ENCODE assay signal across 8 cellular contexts in genomic region chr5:140565024-140565779, GRCh38. TPM values are rescaled to one million over a fixed set of nuclear protein-coding genes. Genes with fewer than 3 reads are reported as not detected.
A peak's percentile ranks its signal among the peaks of the same experiment; 100 is the strongest.
DNase-seq lines count a peak whose midpoint lies in the region; FAIRE-seq and TF ChIP-seq lines count a peak whose summit lies in the region.

No MANE protein-coding gene starts in this region.

- H3K36me3 Mint-ChIP-seq in endothelial cell (ENCODE audit: low read depth, unreplicated experiment), result peaks cover 31% of the 10 kb centered on the region
- peaks cover 21% of the 10 kb centered on the region for H3K36me3 Mint-ChIP-seq in osteocyte (ENCODE audit: unreplicated experiment)

- H3K4me1 Mint-ChIP-seq in endothelial cell (ENCODE audit: unreplicated experiment) (peaks cover 23% of the 10 kb centered on the region), osteocyte (ENCODE audit: unreplicated experiment) (peaks cover 36% of the 10 kb centered on the region)

- DNase-seq in NCI-H2171 treated with DMSO at 0.1 percent for 48 hours (lab: John Stamatoyannopoulos, UW), result peak; percentile 35
- DNase-seq in NCI-H2171 (lab: John Stamatoyannopoulos, UW), result no peak
- DNase-seq in NT2/D1 (ENCODE audit: low read depth, low spot score), result no peak
- no peak for DNase-seq in endothelial cell (ENCODE audit: low spot score)
- peak; percentile 66 for DNase-seq in osteocyte (ENCODE audit: extremely low spot score, unreplicated experiment)
- no peak for DNase-seq in GM19239 (ENCODE audit: insufficient read length, low spot score)
- no peak for DNase-seq in NCI-H1436 (lab: John Stamatoyannopoulos, UW)
- no peak for DNase-seq in T-helper 9 cell

- no peaks in the 10 kb centered on the region for H3K9me3 Mint-ChIP-seq in endothelial cell (ENCODE audit: unreplicated experiment)
- H3K9me3 Mint-ChIP-seq in osteocyte (ENCODE audit: unreplicated experiment), result no peaks in the 10 kb centered on the region

- H3K4me3 Mint-ChIP-seq in endothelial cell (ENCODE audit: unreplicated experiment) (peak overlapping the region; percentile 99), osteocyte (ENCODE audit: unreplicated experiment) (peak overlapping the region; percentile 95)

- H3K27me3 ChIP-seq in NT2/D1 (ENCODE audit: insufficient read depth, insufficient read length), result no peaks in the 10 kb centered on the region

- peak overlapping the region; percentile 85 for H3K4me3 ChIP-seq in NT2/D1 (ENCODE audit: insufficient read length, low read depth)

- peak overlapping the region; percentile 84 for H3K27ac Mint-ChIP-seq in endothelial cell (ENCODE audit: unreplicated experiment)
- peak overlapping the region; percentile 93 for H3K27ac Mint-ChIP-seq in osteocyte (ENCODE audit: unreplicated experiment)

- peaks cover 38% of the 10 kb centered on the region for H3K27me3 Mint-ChIP-seq in endothelial cell (ENCODE audit: unreplicated experiment)
- no peaks in the 10 kb centered on the region for H3K27me3 Mint-ChIP-seq in osteocyte (ENCODE audit: unreplicated experiment)

- peaks cover 51% of the 10 kb centered on the region for H3K36me3 ChIP-seq in NT2/D1 (ENCODE audit: insufficient read depth, insufficient read length, low read length)

- H3K9ac ChIP-seq in NT2/D1 (ENCODE audit: insufficient read length, low read depth), result peak overlapping the region; percentile 90

- peaks cover 12% of the 10 kb centered on the region for H3K4me1 ChIP-seq in NT2/D1 (ENCODE audit: insufficient read depth, insufficient read length)

- no peaks in the 10 kb centered on the region for H3K9me3 ChIP-seq in NT2/D1 (ENCODE audit: insufficient read depth, low read length)

- TF ChIP-seq CTCF in endothelial cell (IDR thresholded peaks at IDR 0.05; ENCODE audit: unreplicated experiment) (no peak), osteocyte (IDR thresholded peaks at IDR 0.05) (no peak)

- no peak for FAIRE-seq in GM19239 (lab: Jason Lieb, UNC)

RNA-seq across cellular contexts. Expression of gene SLC35A4, which starts 0.6 kb away (rescaled TPM):
- total RNA-seq in endothelial cell (ENCODE audit: unreplicated experiment) (91.2 TPM), osteocyte (79.6 and 80.9 TPM in 2 replicates)

RNA-seq across cellular contexts. Expression of gene APBB3, which starts 0.8 kb away (rescaled TPM):
- 24.6 TPM for total RNA-seq in endothelial cell (ENCODE audit: unreplicated experiment)
- 62.3 and 70.7 TPM in 2 replicates for total RNA-seq in osteocyte

RNA-seq across cellular contexts. Expression of gene SRA1, which starts 7.9 kb away (rescaled TPM):
- total RNA-seq in endothelial cell (ENCODE audit: unreplicated experiment) (17.1 TPM), osteocyte (41.9 and 43.7 TPM in 2 replicates)

RNA-seq across cellular contexts. Expression of gene EIF4EBP3, which starts 17.7 kb away (rescaled TPM):
- 16.4 TPM for total RNA-seq in endothelial cell (ENCODE audit: unreplicated experiment)
- total RNA-seq in osteocyte, result 13.2 and 14.7 TPM in 2 replicates

Comparison
In these comparisons a context has a peak if more than half of its experiments do, and no peak if none do; other contexts are left out.
1. DNase-seq: peak in NCI-H2171 treated with DMSO at 0.1 percent for 48 hours (single experiment) and osteocyte (single experiment); none in NCI-H2171 (single experiment), NT2/D1 (single experiment), endothelial cell (single experiment), GM19239 (single experiment), NCI-H1436 (single experiment) and T-helper 9 cell (single experiment).